Comparison of ENCODE assay signal across 8 cellular contexts in genomic region chrX:46573896-46574336, GRCh38. TPM values are rescaled to one million over a fixed set of nuclear protein-coding genes. Genes with fewer than 3 reads are reported as not detected.
A peak's percentile ranks its signal among the peaks of the same experiment; 100 is the strongest.
DNase-seq lines count a peak whose midpoint lies in the region; ATAC-seq and TF ChIP-seq lines count a peak whose summit lies in the region.

No MANE protein-coding gene starts in this region.

- in situ Hi-C loops in SK-MEL-5 (cut with HindIII; ENCODE audit: low pct_unique_long_range_greater_than_20kb, low sequenced_read_pairs) = no loop called here

- H3K4me2 ChIP-seq in smooth muscle cell = peak overlapping the region; percentile 84

- WGBS in iPS DF 6.9 (ENCODE audit: insufficient coverage, insufficient read length) = no CpG with 5 or more reads among the region's 52 CpGs
- 47% methylated on average over 51 of the region's 52 CpGs for WGBS in smooth muscle cell (ENCODE audit: low lambda C conversion rate)

- CTCF ChIA-PET in AG04449 (lab: Yijun Ruan, JAX) = no interaction called here

- peak; percentile 24 for ATAC-seq in GM19025 (IDR thresholded peaks at IDR 0.05; ENCODE audit: low read depth, unreplicated experiment)
- peak; percentile 28 for ATAC-seq in HG03521 (IDR thresholded peaks at IDR 0.05; ENCODE audit: unreplicated experiment)

- H4K20me1 ChIP-seq in smooth muscle cell (ENCODE audit: low read depth) = peaks cover 6% of the 10 kb centered on the region

- H2AFZ ChIP-seq in smooth muscle cell (ENCODE audit: low read depth) = peak overlapping the region; percentile 24

- H3K9me3 ChIP-seq in adipocyte (ENCODE audit: control insufficient read depth, low read length) = no peaks in the 10 kb centered on the region
- H3K9me3 ChIP-seq in iPS DF 6.9 (ENCODE audit: control insufficient read depth, insufficient read depth, low read length) = no peaks in the 10 kb centered on the region
- no peaks in the 10 kb centered on the region for H3K9me3 ChIP-seq in smooth muscle cell (replicated peaks; ENCODE audit: low read depth)

- H3K4me1 ChIP-seq in adipocyte (ENCODE audit: control insufficient read depth, insufficient read depth, low read length) = peaks cover 14% of the 10 kb centered on the region
- H3K4me1 ChIP-seq in iPS DF 6.9 (ENCODE audit: control insufficient read depth, insufficient read depth, low read length) = no peaks in the 10 kb centered on the region; the same call in none of the 2 replicates
- no peaks in the 10 kb centered on the region for H3K4me1 ChIP-seq in smooth muscle cell (ENCODE audit: low read depth)

- no peaks in the 10 kb centered on the region for H3K36me3 ChIP-seq in adipocyte (ENCODE audit: control insufficient read depth, insufficient read depth, low read length, severe bottlenecking)
- no peaks in the 10 kb centered on the region for H3K36me3 ChIP-seq in iPS DF 6.9 (ENCODE audit: control insufficient read depth, insufficient read depth, low read length)
- H3K36me3 ChIP-seq in smooth muscle cell (ENCODE audit: low read depth) = no peaks in the 10 kb centered on the region

- DNase-seq in AG04449 (ENCODE audit: low read depth, low spot score) = no peak
- peak; percentile 8 for DNase-seq in SK-MEL-5 (ENCODE audit: low read depth, low spot score)
- peak; percentile 70 for DNase-seq in adipocyte (ENCODE audit: low read depth)
- DNase-seq in iPS DF 6.9 (ENCODE audit: low read depth, low spot score) = no peak
- peak; percentile 22 for DNase-seq in smooth muscle cell (lab: John Stamatoyannopoulos, UW; ENCODE audit: unreplicated experiment)
- no peak for DNase-seq in GDM1 (lab: John Stamatoyannopoulos, UW)

- no peak overlapping the region for H3K27ac ChIP-seq in iPS DF 6.9 (ENCODE audit: low read length)
- H3K27ac ChIP-seq in smooth muscle cell (ENCODE audit: low read depth) = no peak overlapping the region

- H3F3A ChIP-seq in smooth muscle cell (ENCODE audit: low read depth) = no peaks in the 10 kb centered on the region

- no peaks in the 10 kb centered on the region for H3K79me2 ChIP-seq in smooth muscle cell (ENCODE audit: low read depth)

- no peak for TF ChIP-seq CTCF in AG04449 (IDR thresholded peaks at IDR 0.05; ENCODE audit: insufficient read depth, low read length, missing control alignments)
- no peak for TF ChIP-seq CTCF in smooth muscle cell (IDR thresholded peaks at IDR 0.05; ENCODE audit: borderline replicate concordance, insufficient read depth, poor library complexity, severe bottlenecking)

- H3K9ac ChIP-seq in adipocyte (ENCODE audit: low read length) = peak overlapping the region; percentile 63
- no peak overlapping the region for H3K9ac ChIP-seq in smooth muscle cell (ENCODE audit: low read depth)

- H3K27me3 ChIP-seq in adipocyte (replicated peaks; ENCODE audit: control insufficient read depth, insufficient read depth, low read length) = peaks cover 4% of the 10 kb centered on the region
- H3K27me3 ChIP-seq in iPS DF 6.9 (ENCODE audit: control insufficient read depth, insufficient read depth, low read length) = no peaks in the 10 kb centered on the region
- H3K27me3 ChIP-seq in smooth muscle cell (ENCODE audit: low read depth) = no peaks in the 10 kb centered on the region

- POLR2A ChIA-PET in AG04449 (lab: Yijun Ruan, JAX) = no interaction called here

- peak overlapping the region; percentile 61 for H3K4me3 ChIP-seq in AG04449 (ENCODE audit: low read depth, low read length)
- peak overlapping the region; percentile 68 for H3K4me3 ChIP-seq in adipocyte (ENCODE audit: low read length)
- peak overlapping the region; percentile 63; the same call in 1 of the 2 replicates for H3K4me3 ChIP-seq in iPS DF 6.9 (ENCODE audit: low read length)
- H3K4me3 ChIP-seq in smooth muscle cell = peak overlapping the region; percentile 57

RNA-seq across cellular contexts. Expression of gene CHST7, which starts 0.4 kb away (rescaled TPM):
- 2.9 TPM in 2 replicates for total RNA-seq in SK-MEL-5 (2014; rRNA removed; shearing (Covaris generic))
- 3.1 and 4.7 TPM in 2 replicates for polyA plus RNA-seq in SK-MEL-5 (2015; cell fraction: cytosol; rRNA removed)
- polyA plus RNA-seq in SK-MEL-5 (2015; cell fraction: nucleus; rRNA removed) = 0.98 and 1.3 TPM in 2 replicates
- 3.5 and 9.3 TPM in 2 replicates for total RNA-seq in smooth muscle cell
- 3.6 and 7.0 TPM in 2 replicates for polyA plus RNA-seq in smooth muscle cell

RNA-seq across cellular contexts. Expression of gene ZNF674, which starts 28.7 kb away (rescaled TPM):
- total RNA-seq in SK-MEL-5 (2014; rRNA removed; shearing (Covaris generic)) = 1.5 and 2.7 TPM in 2 replicates
- 1.3 and 1.9 TPM in 2 replicates for polyA plus RNA-seq in SK-MEL-5 (2015; cell fraction: cytosol; rRNA removed)
- 8.5 and 9.9 TPM in 2 replicates for polyA plus RNA-seq in SK-MEL-5 (2015; cell fraction: nucleus; rRNA removed)
- total RNA-seq in smooth muscle cell = 3.5 and 4.0 TPM in 2 replicates
- 1.7 and 2.3 TPM in 2 replicates for polyA plus RNA-seq in smooth muscle cell

Comparison
In these comparisons a context has a peak if more than half of its experiments do, and no peak if none do; other contexts are left out.
1. DNase-seq: peak in SK-MEL-5 (single experiment), adipocyte (single experiment) and smooth muscle cell (single experiment); none in AG04449 (single experiment), iPS DF 6.9 (single experiment) and GDM1 (single experiment).
2. Peak in every context shown above with its lines, with median percentiles within 50 percentile points of each other: H3K4me3 ChIP-seq.